ENCODE assay signal across 1 cellular context in the genomic region with DNA sequence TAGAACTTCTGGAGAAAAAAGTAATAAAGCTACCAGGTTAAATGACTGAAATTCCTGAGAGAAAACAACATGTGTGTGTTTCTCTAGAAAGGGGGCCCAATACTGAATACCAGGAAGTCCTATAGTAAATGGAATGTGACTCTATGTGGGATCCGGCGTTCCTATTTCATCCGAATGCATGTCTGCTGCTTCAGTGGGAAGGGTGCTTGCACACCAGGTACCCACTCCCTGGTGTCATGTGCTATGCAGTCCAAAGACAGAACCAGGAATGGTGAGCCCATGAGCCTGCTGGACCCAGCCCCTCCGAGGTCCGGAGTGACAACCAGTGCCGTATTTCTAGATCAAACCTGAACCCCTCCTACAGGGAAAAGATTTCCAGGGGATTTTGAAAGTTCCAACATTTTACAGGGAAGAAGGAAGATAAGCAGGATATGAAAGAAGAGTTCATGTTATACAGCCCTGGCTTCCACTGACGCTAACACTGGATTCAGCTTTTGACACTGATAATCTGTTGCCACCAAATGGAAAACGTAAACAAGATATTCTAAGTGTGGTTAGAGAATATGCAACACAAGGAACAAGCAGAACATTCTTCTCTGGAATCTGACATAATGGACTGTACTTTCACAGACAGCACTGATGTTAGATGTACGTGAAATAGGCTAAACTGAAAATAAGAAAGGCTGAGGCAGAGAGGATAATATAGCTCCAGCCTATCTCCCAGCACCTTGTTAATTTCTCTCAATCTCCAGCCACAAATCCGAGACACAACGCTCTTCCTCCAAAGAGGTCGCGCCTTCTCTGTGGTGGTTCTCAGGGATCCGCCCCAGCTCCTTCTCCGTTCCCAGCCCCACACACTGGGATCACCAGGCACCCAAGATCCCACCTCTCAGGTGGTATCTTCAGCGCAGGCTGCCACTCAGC.
TF ChIP-seq lines count a peak whose summit lies in the region.

No MANE protein-coding gene starts in this region.

TF ChIP-seq in HepG2, 621 proteins besides CTCF, POLR2A, EP300 and RAD21:
- TF ChIP-seq SCMH1 (CRISPR knock-in tag; IDR thresholded peaks at IDR 0.05; ENCODE audit: borderline replicate concordance) (no peak), ZNF569 (CRISPR knock-in tag; IDR thresholded peaks at IDR 0.05; ENCODE audit: borderline replicate concordance) (no peak), TCF7 (IDR thresholded peaks at IDR 0.05; ENCODE audit: low read depth) (no peak), FIP1L1 (IDR thresholded peaks at IDR 0.05; ENCODE audit: borderline replicate concordance, insufficient read depth, low read depth, low read length) (no peak), TSC22D2 (CRISPR knock-in tag; IDR thresholded peaks at IDR 0.05; ENCODE audit: borderline replicate concordance) (no peak), U2AF1 (optimal IDR thresholded peaks at IDR 0.05; ENCODE audit: low read depth, low read length) (no peak), GATAD1 (CRISPR knock-in tag; IDR thresholded peaks at IDR 0.05) (no peak), ZEB1 (IDR thresholded peaks at IDR 0.05; ENCODE audit: insufficient replicate concordance, low read depth) (no peak), ZNF251 (CRISPR knock-in tag; IDR thresholded peaks at IDR 0.05) (no peak)
- TF ChIP-seq, protein P1, sequence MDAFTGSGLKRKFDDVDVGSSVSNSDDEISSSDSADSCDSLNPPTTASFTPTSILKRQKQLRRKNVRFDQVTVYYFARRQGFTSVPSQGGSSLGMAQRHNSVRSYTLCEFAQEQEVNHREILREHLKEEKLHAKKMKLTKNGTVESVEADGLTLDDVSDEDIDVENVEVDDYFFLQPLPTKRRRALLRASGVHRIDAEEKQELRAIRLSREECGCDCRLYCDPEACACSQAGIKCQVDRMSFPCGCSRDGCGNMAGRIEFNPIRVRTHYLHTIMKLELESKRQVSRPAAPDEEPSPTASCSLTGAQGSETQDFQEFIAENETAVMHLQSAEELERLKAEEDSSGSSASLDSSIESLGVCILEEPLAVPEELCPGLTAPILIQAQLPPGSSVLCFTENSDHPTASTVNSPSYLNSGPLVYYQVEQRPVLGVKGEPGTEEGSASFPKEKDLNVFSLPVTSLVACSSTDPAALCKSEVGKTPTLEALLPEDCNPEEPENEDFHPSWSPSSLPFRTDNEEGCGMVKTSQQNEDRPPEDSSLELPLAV (CRISPR knock-in tag; conservative IDR thresholded peaks at IDR 0.05; ENCODE audit: low read depth) = no peak
- TF ChIP-seq, protein P2, sequence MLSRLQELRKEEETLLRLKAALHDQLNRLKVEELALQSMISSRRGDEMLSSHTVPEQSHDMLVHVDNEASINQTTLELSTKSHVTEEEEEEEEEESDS (CRISPR knock-in tag; IDR thresholded peaks at IDR 0.05; ENCODE audit: borderline replicate concordance) = no peak
